Comparison of ENCODE assay signal across 1 cellular context in genomic region chr20:14879020-14879697, GRCh38.
TF ChIP-seq lines count a peak whose summit lies in the region.

No MANE protein-coding gene starts in this region.

TF ChIP-seq in HepG2, 621 proteins besides CTCF, POLR2A, EP300 and RAD21 (continued from another document and continues in another):
- TF ChIP-seq PRDM15 (CRISPR knock-in tag; IDR thresholded peaks at IDR 0.05) (no peak), NFATC3 (CRISPR knock-in tag; IDR thresholded peaks at IDR 0.05) (no peak), CBX5 (CRISPR knock-in tag; IDR thresholded peaks at IDR 0.05; ENCODE audit: borderline replicate concordance) (no peak), SIX4 (CRISPR knock-in tag; IDR thresholded peaks at IDR 0.05) (no peak), PHF21A (CRISPR knock-in tag; IDR thresholded peaks at IDR 0.05) (no peak), ZIK1 (CRISPR knock-in tag; IDR thresholded peaks at IDR 0.05; ENCODE audit: borderline replicate concordance, low read depth) (no peak), ELF4 (CRISPR knock-in tag; IDR thresholded peaks at IDR 0.05; ENCODE audit: borderline replicate concordance) (no peak), SETDB1 (CRISPR knock-in tag; IDR thresholded peaks at IDR 0.05; ENCODE audit: borderline replicate concordance) (no peak), MED8 (CRISPR knock-in tag; IDR thresholded peaks at IDR 0.05; ENCODE audit: insufficient replicate concordance) (no peak), NFKBIZ (CRISPR knock-in tag; IDR thresholded peaks at IDR 0.05) (peak; percentile 33; the same call in 1 of the 2 replicates), HDAC1 (CRISPR knock-in tag; IDR thresholded peaks at IDR 0.05) (no peak), NFAT5 (CRISPR knock-in tag; IDR thresholded peaks at IDR 0.05) (no peak), BCL6 (CRISPR knock-in tag; IDR thresholded peaks at IDR 0.05) (no peak; the same call in 1 of the 2 replicates), CREM (IDR thresholded peaks at IDR 0.05) (peak; percentile 63), CREM (CRISPR knock-in tag; IDR thresholded peaks at IDR 0.05) (no peak), CEBPG (CRISPR knock-in tag; IDR thresholded peaks at IDR 0.05) (peak; percentile 90), TGIF2 (CRISPR knock-in tag; IDR thresholded peaks at IDR 0.05) (no peak), ZBTB33 (CRISPR knock-in tag; IDR thresholded peaks at IDR 0.05) (no peak), ARID2 (CRISPR knock-in tag; IDR thresholded peaks at IDR 0.05; ENCODE audit: borderline replicate concordance) (no peak), ZNF18 (CRISPR knock-in tag; IDR thresholded peaks at IDR 0.05; ENCODE audit: insufficient replicate concordance) (no peak), ZEB1 (IDR thresholded peaks at IDR 0.05; ENCODE audit: insufficient replicate concordance, low read depth) (no peak), ELF1 (CRISPR knock-in tag; IDR thresholded peaks at IDR 0.05) (no peak), NCOA2 (CRISPR knock-in tag; IDR thresholded peaks at IDR 0.05) (peak; percentile 70), ATF1 (CRISPR knock-in tag; IDR thresholded peaks at IDR 0.05) (no peak; the same call in 1 of the 2 replicates), NFIC (IDR thresholded peaks at IDR 0.05; ENCODE audit: low read length) (peak; percentile 41; the same call in 1 of the 2 replicates), GTF3A (CRISPR knock-in tag; conservative IDR thresholded peaks at IDR 0.05) (no peak), CSRNP2 (CRISPR knock-in tag; conservative IDR thresholded peaks at IDR 0.05; ENCODE audit: low read depth) (no peak), ZNF766 (CRISPR knock-in tag; IDR thresholded peaks at IDR 0.05; ENCODE audit: borderline replicate concordance) (no peak), ELF3 (CRISPR knock-in tag; IDR thresholded peaks at IDR 0.05) (peak; percentile 59), ZNF598 (CRISPR knock-in tag; IDR thresholded peaks at IDR 0.05; ENCODE audit: borderline replicate concordance) (no peak), RBM39 (IDR thresholded peaks at IDR 0.05; ENCODE audit: low read depth, low read length, poor library complexity, severe bottlenecking) (no peak), ZNF180 (CRISPR knock-in tag; IDR thresholded peaks at IDR 0.05; ENCODE audit: borderline replicate concordance, low read depth) (no peak), KMT2A (CRISPR knock-in tag; IDR thresholded peaks at IDR 0.05) (no peak), ZNF589 (CRISPR knock-in tag; conservative IDR thresholded peaks at IDR 0.05) (no peak), ZNF3 (CRISPR knock-in tag; IDR thresholded peaks at IDR 0.05) (no peak), MLLT10 (CRISPR knock-in tag; IDR thresholded peaks at IDR 0.05) (no peak), CENPX (CRISPR knock-in tag; IDR thresholded peaks at IDR 0.05) (no peak), SMARCC2 (IDR thresholded peaks at IDR 0.05) (no peak), SIX1 (CRISPR knock-in tag; IDR thresholded peaks at IDR 0.05; ENCODE audit: borderline replicate concordance) (peak; percentile 4; the same call in 1 of the 2 replicates), ZNF776 (CRISPR knock-in tag; IDR thresholded peaks at IDR 0.05) (no peak), CEBPB (IDR thresholded peaks at IDR 0.05; ENCODE audit: borderline replicate concordance, low read depth, low read length) (peak; percentile 95; the same call in 1 of the 2 replicates), SP2 (CRISPR knock-in tag; IDR thresholded peaks at IDR 0.05) (no peak), ZNF704 (CRISPR knock-in tag; IDR thresholded peaks at IDR 0.05; ENCODE audit: borderline replicate concordance) (no peak), PITX1 (CRISPR knock-in tag; IDR thresholded peaks at IDR 0.05) (no peak), SAP130 (CRISPR knock-in tag; IDR thresholded peaks at IDR 0.05; ENCODE audit: low read depth) (no peak; the same call in none of the 2 replicates), PHF5A (CRISPR knock-in tag; IDR thresholded peaks at IDR 0.05; ENCODE audit: low read depth, unreplicated experiment) (peak; percentile 16), MEIS2 (CRISPR knock-in tag; IDR thresholded peaks at IDR 0.05) (no peak), ZNF484 (CRISPR knock-in tag; IDR thresholded peaks at IDR 0.05; ENCODE audit: borderline replicate concordance, low read depth) (no peak), SUZ12 (IDR thresholded peaks at IDR 0.05; ENCODE audit: low read depth, low read length) (no peak), FOXP4 (CRISPR knock-in tag; IDR thresholded peaks at IDR 0.05) (no peak; the same call in 1 of the 2 replicates), MEIS1 (CRISPR knock-in tag; IDR thresholded peaks at IDR 0.05; ENCODE audit: borderline replicate concordance) (no peak), MAFF (IDR thresholded peaks at IDR 0.05; ENCODE audit: low read depth, low read length) (peak; percentile 83), PBX3 (CRISPR knock-in tag; IDR thresholded peaks at IDR 0.05; ENCODE audit: borderline replicate concordance) (no peak), MTA1 (CRISPR knock-in tag; IDR thresholded peaks at IDR 0.05; ENCODE audit: borderline replicate concordance) (no peak)
